15 cellular contexts compared by ENCODE assay signal in genomic region chr5:149540098-149540497, GRCh38. TPM values are rescaled to one million over a fixed set of nuclear protein-coding genes. Genes with fewer than 3 reads are reported as not detected.
DNase-seq lines count a peak whose midpoint lies in the region; ATAC-seq and TF ChIP-seq lines count a peak whose summit lies in the region.
"Had no signal": no experiment of that assay in that cellular context is flagged by ENCODE, and none has a peak within 500 bp of the region (broad histone marks: within the 10 kb centered on the region; RNA-seq: fewer than 3 reads in every experiment).

No MANE protein-coding gene starts in this region.

- H3K9me3 Mint-ChIP-seq in MCF 10A (ENCODE audit: unreplicated experiment) = no peaks in the 10 kb centered on the region
- H3K9me3 Mint-ChIP-seq in activated T-helper 1 cell treated with anti-CD3 and anti-CD28 coated beads, Interleukin-12 subunit alpha, Interleukin-12 subunit beta, Interleukin-2, Interleukin-4 antibody, amounts not matched to agents 30 ng/mL and 10 ng/mL and 1 ng/mL, durations not matched to agents 14 hours and 24 hours and 36 hours = no peaks in the 10 kb centered on the region
- H3K9me3 Mint-ChIP-seq in immature natural killer cell = no peaks in the 10 kb centered on the region
- H3K9me3 Mint-ChIP-seq in stimulated activated naive CD8-positive, alpha-beta T cell treated with anti-CD3 and anti-CD28 coated beads, Interleukin-15, amount 100 ng/mL, for 72 hours = no peaks in the 10 kb centered on the region
- H3K9me3 Mint-ChIP-seq: activated naive CD8-positive, alpha-beta T cell treated with anti-CD3 and anti-CD28 coated beads, Interleukin-2, amount 10 ng/mL, durations not matched to agents 7 days and 5 days had no signal

- H3K4me3 Mint-ChIP-seq in MCF 10A (ENCODE audit: unreplicated experiment) (peak overlapping the region; percentile 29), immature natural killer cell (peak overlapping the region in 3 of 5 donors; percentile 23 to 50 (median 48))
- no peak overlapping the region for H3K4me3 Mint-ChIP-seq in activated T-helper 1 cell treated with anti-CD3 and anti-CD28 coated beads, Interleukin-12 subunit alpha, Interleukin-12 subunit beta, Interleukin-2, Interleukin-4 antibody, amounts not matched to agents 30 ng/mL and 10 ng/mL and 1 ng/mL, durations not matched to agents 14 hours and 24 hours and 36 hours
- peak overlapping the region; percentile 3 to 42 for H3K4me3 Mint-ChIP-seq in stimulated activated naive CD8-positive, alpha-beta T cell treated with anti-CD3 and anti-CD28 coated beads, Interleukin-15, amount 100 ng/mL, for 72 hours
- H3K4me3 Mint-ChIP-seq: activated naive CD8-positive, alpha-beta T cell treated with anti-CD3 and anti-CD28 coated beads, Interleukin-2, amount 10 ng/mL, durations not matched to agents 7 days and 5 days had no signal

- TF ChIP-seq CTCF in MCF 10A (IDR thresholded peaks at IDR 0.05; ENCODE audit: unreplicated experiment) = no peak
- TF ChIP-seq CTCF in breast epithelium (IDR thresholded peaks at IDR 0.05) = no peak

- peaks cover 34% of the 10 kb centered on the region for H3K4me1 Mint-ChIP-seq in MCF 10A (ENCODE audit: insufficient read depth, unreplicated experiment)
- peaks cover 41% of the 10 kb centered on the region for H3K4me1 Mint-ChIP-seq in activated T-helper 1 cell treated with anti-CD3 and anti-CD28 coated beads, Interleukin-12 subunit alpha, Interleukin-12 subunit beta, Interleukin-2, Interleukin-4 antibody, amounts not matched to agents 30 ng/mL and 10 ng/mL and 1 ng/mL, durations not matched to agents 14 hours and 24 hours and 36 hours (ENCODE audit: low read depth)
- H3K4me1 Mint-ChIP-seq in immature natural killer cell = peaks cover 55 to 81% of the 10 kb centered on the region in 2 donors
- peaks cover 43% of the 10 kb centered on the region for H3K4me1 Mint-ChIP-seq in stimulated activated naive CD8-positive, alpha-beta T cell treated with anti-CD3 and anti-CD28 coated beads, Interleukin-15, amount 100 ng/mL, for 72 hours

- no peaks in the 10 kb centered on the region for H3K27me3 ChIP-seq in breast epithelium
- H3K27me3 ChIP-seq: BLaER1 had no signal

- H3K9me3 ChIP-seq in breast epithelium = no peaks in the 10 kb centered on the region

- DNase-seq in MCF 10A (ENCODE audit: unreplicated experiment) (no peak), breast epithelium (ENCODE audit: low spot score in 2 of 2) (no peak), immature natural killer cell (no peak), erythroblast (lab: John Stamatoyannopoulos, UW) (no peak), NCI-H82 (lab: John Stamatoyannopoulos, UW) (no peak)
- no peak for DNase-seq in activated T-helper 1 cell treated with anti-CD3 and anti-CD28 coated beads, Interleukin-12 subunit alpha, Interleukin-12 subunit beta, Interleukin-2, Interleukin-4 antibody, amounts not matched to agents 30 ng/mL and 10 ng/mL and 1 ng/mL, durations not matched to agents 14 hours and 24 hours and 36 hours (ENCODE audit: low spot score)
- DNase-seq in stimulated activated naive CD8-positive, alpha-beta T cell treated with anti-CD3 and anti-CD28 coated beads, Interleukin-15, amount 100 ng/mL, for 72 hours = no peak
- DNase-seq: activated naive CD8-positive, alpha-beta T cell treated with anti-CD3 and anti-CD28 coated beads, Interleukin-2, amount 10 ng/mL, durations not matched to agents 7 days and 5 days; central memory CD4-positive, alpha-beta T cell; DMS79 treated with DMSO at 0.1 percent for 48 hours; NCI-H226; SHP77 had no signal

- H3K27ac Mint-ChIP-seq in MCF 10A (ENCODE audit: low read depth, unreplicated experiment) (peak overlapping the region; percentile 57), immature natural killer cell (peak overlapping the region; percentile 21 to 69 (median 54))
- peak overlapping the region; percentile 50 for H3K27ac Mint-ChIP-seq in activated T-helper 1 cell treated with anti-CD3 and anti-CD28 coated beads, Interleukin-12 subunit alpha, Interleukin-12 subunit beta, Interleukin-2, Interleukin-4 antibody, amounts not matched to agents 30 ng/mL and 10 ng/mL and 1 ng/mL, durations not matched to agents 14 hours and 24 hours and 36 hours
- H3K27ac Mint-ChIP-seq in stimulated activated naive CD8-positive, alpha-beta T cell treated with anti-CD3 and anti-CD28 coated beads, Interleukin-15, amount 100 ng/mL, for 72 hours = no peak overlapping the region
- H3K27ac Mint-ChIP-seq: activated naive CD8-positive, alpha-beta T cell treated with anti-CD3 and anti-CD28 coated beads, Interleukin-2, amount 10 ng/mL, durations not matched to agents 7 days and 5 days had no signal

- ATAC-seq in stimulated activated naive CD8-positive, alpha-beta T cell treated with anti-CD3 and anti-CD28 coated beads, Interleukin-15, amount 100 ng/mL, for 72 hours = no peak
- no peak for ATAC-seq in HG03565 (IDR thresholded peaks at IDR 0.05; ENCODE audit: unreplicated experiment)
- ATAC-seq: K562 had no signal

- no peaks in the 10 kb centered on the region for H3K36me3 ChIP-seq in breast epithelium

- no TSS peak for BruUV-seq in MCF 10A (replicated peaks; lab: Mats Ljungman, UMichigan)

- no peak overlapping the region for H3K27ac ChIP-seq in breast epithelium
- H3K27ac ChIP-seq: BLaER1 had no signal

- TF ChIP-seq POLR2A in breast epithelium (IDR thresholded peaks at IDR 0.05) = no peak
- TF ChIP-seq POLR2A in erythroblast (IDR thresholded peaks at IDR 0.05; ENCODE audit: low read length) = no peak

- intact Hi-C loops in MCF 10A (cut with micrococcal nuclease) (no loop called here), breast epithelium (cut with DNase I; ENCODE audit: low total_unique reads) (no loop called here)
- intact Hi-C loops in activated T-helper 1 cell treated with anti-CD3 and anti-CD28 coated beads, Interleukin-12 subunit alpha, Interleukin-12 subunit beta, Interleukin-2, Interleukin-4 antibody, amounts not matched to agents 30 ng/mL and 10 ng/mL and 1 ng/mL, durations not matched to agents 14 hours and 24 hours and 36 hours (cut with micrococcal nuclease) = no loop called here

- H3K27me3 Mint-ChIP-seq in MCF 10A (ENCODE audit: insufficient read depth, unreplicated experiment) (no peaks in the 10 kb centered on the region), immature natural killer cell (ENCODE audit: low read depth in 3 of 3) (peaks cover 0 to 2% (median 1%) of the 10 kb centered on the region in 3 donors)
- no peaks in the 10 kb centered on the region for H3K27me3 Mint-ChIP-seq in activated T-helper 1 cell treated with anti-CD3 and anti-CD28 coated beads, Interleukin-12 subunit alpha, Interleukin-12 subunit beta, Interleukin-2, Interleukin-4 antibody, amounts not matched to agents 30 ng/mL and 10 ng/mL and 1 ng/mL, durations not matched to agents 14 hours and 24 hours and 36 hours (ENCODE audit: insufficient read depth)
- no peaks in the 10 kb centered on the region for H3K27me3 Mint-ChIP-seq in stimulated activated naive CD8-positive, alpha-beta T cell treated with anti-CD3 and anti-CD28 coated beads, Interleukin-15, amount 100 ng/mL, for 72 hours
- H3K27me3 Mint-ChIP-seq: activated naive CD8-positive, alpha-beta T cell treated with anti-CD3 and anti-CD28 coated beads, Interleukin-2, amount 10 ng/mL, durations not matched to agents 7 days and 5 days had no signal

- peaks cover 0 to 27% of the 10 kb centered on the region in 2 donors for H3K4me1 ChIP-seq in breast epithelium
- H3K4me1 ChIP-seq: BLaER1 had no signal

- H3K4me3 ChIP-seq in breast epithelium = no peak overlapping the region
- H3K4me3 ChIP-seq: BLaER1, K562 had no signal

- peaks cover 97% of the 10 kb centered on the region for H3K36me3 Mint-ChIP-seq in MCF 10A (ENCODE audit: insufficient read depth, unreplicated experiment)
- H3K36me3 Mint-ChIP-seq in activated T-helper 1 cell treated with anti-CD3 and anti-CD28 coated beads, Interleukin-12 subunit alpha, Interleukin-12 subunit beta, Interleukin-2, Interleukin-4 antibody, amounts not matched to agents 30 ng/mL and 10 ng/mL and 1 ng/mL, durations not matched to agents 14 hours and 24 hours and 36 hours (ENCODE audit: low read depth) = peaks cover 33% of the 10 kb centered on the region
- H3K36me3 Mint-ChIP-seq in immature natural killer cell = peaks cover 0 to 8% (median 3%) of the 10 kb centered on the region in 3 donors

- POLR2A ChIA-PET in MCF 10A (lab: Yijun Ruan, JAX) = interaction anchor here (0.6 to 14.7 kb wide), 7 partner anchors 9 to 220 kb away, joined by 3 to 379 read pairs (median 7); partner anchors contain the start of gene CSNK1A1

- CTCF ChIA-PET in MCF 10A (lab: Yijun Ruan, JAX) = interaction anchor here (0.9 to 1.7 kb wide), 7 partner anchors 10 to 95 kb away, joined by 3 to 5 read pairs (median 3); partner anchors contain the start of gene CSNK1A1

RNA-seq across cellular contexts. Expression of gene CSNK1A1, which starts 11.1 kb away (rescaled TPM):
- 666 and 744 TPM in 2 replicates for total RNA-seq in MCF 10A (2022)
- total RNA-seq in breast epithelium = 100 to 1,000 TPM; 151 to 350 (median 287) TPM
- 195 and 205 TPM in 2 replicates for total RNA-seq in activated T-helper 1 cell treated with anti-CD3 and anti-CD28 coated beads, Interleukin-12 subunit alpha, Interleukin-12 subunit beta, Interleukin-2, Interleukin-4 antibody, amounts not matched to agents 30 ng/mL and 10 ng/mL and 1 ng/mL, durations not matched to agents 14 hours and 24 hours and 36 hours
- 100 to 1,000 TPM; 106 to 146 (median 134) TPM for polyA plus RNA-seq in immature natural killer cell

RNA-seq across cellular contexts. Expression of gene ARHGEF37, which starts 41.2 kb away (rescaled TPM):
- total RNA-seq in MCF 10A (2022) = 3.9 and 5.1 TPM in 2 replicates
- 10 to 100 TPM in 2 of 3 donors, 1 to 10 TPM in 1; 5.3 to 54.4 (median 29.2) TPM for total RNA-seq in breast epithelium
- 0.70 and 0.86 TPM in 2 replicates for total RNA-seq in activated T-helper 1 cell treated with anti-CD3 and anti-CD28 coated beads, Interleukin-12 subunit alpha, Interleukin-12 subunit beta, Interleukin-2, Interleukin-4 antibody, amounts not matched to agents 30 ng/mL and 10 ng/mL and 1 ng/mL, durations not matched to agents 14 hours and 24 hours and 36 hours
- polyA plus RNA-seq in immature natural killer cell = under 1 TPM in 1 of 3 donors, not detected in 2; 0.47 TPM

Comparison
In these comparisons a context has a peak if more than half of its experiments do, and no peak if none do; other contexts are left out.
1. H3K27ac Mint-ChIP-seq: peak in MCF 10A (single experiment), activated T-helper 1 cell treated with anti-CD3 and anti-CD28 coated beads, Interleukin-12 subunit alpha, Interleukin-12 subunit beta, Interleukin-2, Interleukin-4 antibody, amounts not matched to agents 30 ng/mL and 10 ng/mL and 1 ng/mL, durations not matched to agents 14 hours and 24 hours and 36 hours (single experiment) and immature natural killer cell (6 of 6); none in stimulated activated naive CD8-positive, alpha-beta T cell treated with anti-CD3 and anti-CD28 coated beads, Interleukin-15, amount 100 ng/mL, for 72 hours (0 of 2).